ENCODE assay signal across 17 cellular contexts in the genomic region with DNA sequence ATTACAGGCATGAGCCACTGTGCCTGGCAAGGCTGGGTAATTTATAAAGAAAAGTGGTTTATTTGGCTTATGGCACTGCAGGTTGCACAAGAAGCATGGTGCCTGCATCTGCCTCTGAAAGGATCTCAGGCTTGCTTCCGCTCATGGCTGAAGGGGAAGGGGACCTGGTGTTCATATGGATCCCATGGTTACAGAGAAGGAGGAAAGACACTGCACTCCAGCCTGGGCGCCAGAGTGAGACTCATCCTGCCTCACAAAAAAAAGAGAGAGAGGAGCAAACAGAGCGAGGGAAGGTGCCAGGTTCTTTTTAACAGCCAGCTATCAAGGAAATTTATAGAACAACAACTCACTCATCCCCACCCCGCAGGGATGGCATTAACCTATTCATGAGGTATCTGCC. TPM values are rescaled to one million over a fixed set of nuclear protein-coding genes. Genes with fewer than 3 reads are reported as not detected.
A peak's percentile ranks its signal among the peaks of the same experiment; 100 is the strongest.
DNase-seq lines count a peak whose midpoint lies in the region; ATAC-seq and TF ChIP-seq lines count a peak whose summit lies in the region.
"Had no signal": no experiment of that assay in that cellular context is flagged by ENCODE, and none has a peak within 500 bp of the region (broad histone marks: within the 10 kb centered on the region; RNA-seq: fewer than 3 reads in every experiment).

No MANE protein-coding gene starts in this region.

- no peaks in the 10 kb centered on the region for H3K79me2 ChIP-seq in GM23338 (replicated peaks; ENCODE audit: insufficient read depth)

- no peaks in the 10 kb centered on the region for H4K20me1 ChIP-seq in GM23338 (replicated peaks; ENCODE audit: insufficient read depth)
- H4K20me1 ChIP-seq: BLaER1 treated with 17β-estradiol and CSF1 and Interleukin-3, amounts not matched to agents 10 nM and 100 nM had no signal

- intact Hi-C loops in right lobe of liver (cut with DNase I), result no loop called here

- H3K4me1 ChIP-seq in GM23338 (ENCODE audit: insufficient read depth) (no peaks in the 10 kb centered on the region; the same call in 1 of the 2 replicates), right lobe of liver (no peaks in the 10 kb centered on the region)
- H3K4me1 ChIP-seq: HAP-1 had no signal

- H3K4me1 Mint-ChIP-seq in GM23338, result peaks cover 5% of the 10 kb centered on the region; the same call in 2 of the 3 replicates
- H3K4me1 Mint-ChIP-seq in stimulated activated naive B cell treated with anti-CD40 and anti-IgM and Interleukin-4, amounts not matched to agents 10 μg/mL and 1 μg/mL and 100 μg/mL, for 72 hours, result peaks cover 5 to 11% of the 10 kb centered on the region in 2 donors
- no peaks in the 10 kb centered on the region for H3K4me1 Mint-ChIP-seq in activated CD4-positive, alpha-beta T cell treated with anti-CD3 and anti-CD28 coated beads, Interleukin-2, amount 10 ng/mL, durations not matched to agents 7 days and 5 days

- no peak overlapping the region for H3K4me3 ChIP-seq in GM23338
- H3K4me3 ChIP-seq in right lobe of liver, result no peak overlapping the region
- H3K4me3 ChIP-seq: BLaER1 treated with 17β-estradiol and CSF1 and Interleukin-3, amounts not matched to agents 10 nM and 100 nM; GM12878; HAP-1; K562 had no signal

- ATAC-seq in GM23338, result peak; percentile 61
- no peak for ATAC-seq in stimulated activated naive B cell treated with anti-CD40 and anti-IgM and Interleukin-4, amounts not matched to agents 10 μg/mL and 1 μg/mL and 100 μg/mL, for 72 hours (replicated peaks)
- no peak for ATAC-seq in right lobe of liver
- ATAC-seq in HG02870 (IDR thresholded peaks at IDR 0.05; ENCODE audit: unreplicated experiment), result no peak
- ATAC-seq: CD8-positive, alpha-beta T cell; GM12878; K562 had no signal

- H3K36me3 ChIP-seq in GM23338 (ENCODE audit: insufficient read depth) (no peaks in the 10 kb centered on the region), right lobe of liver (no peaks in the 10 kb centered on the region)
- H3K36me3 ChIP-seq: BLaER1 treated with 17β-estradiol and CSF1 and Interleukin-3, amounts not matched to agents 10 nM and 100 nM; HAP-1 had no signal

- H3K36me3 Mint-ChIP-seq in GM23338 (ENCODE audit: low read depth), result no peaks in the 10 kb centered on the region
- peaks cover 0 to 4% of the 10 kb centered on the region in 2 donors for H3K36me3 Mint-ChIP-seq in stimulated activated naive B cell treated with anti-CD40 and anti-IgM and Interleukin-4, amounts not matched to agents 10 μg/mL and 1 μg/mL and 100 μg/mL, for 72 hours
- H3K36me3 Mint-ChIP-seq in activated CD4-positive, alpha-beta T cell treated with anti-CD3 and anti-CD28 coated beads, Interleukin-2, amount 10 ng/mL, durations not matched to agents 7 days and 5 days (ENCODE audit: low read depth), result no peaks in the 10 kb centered on the region
- H3K36me3 Mint-ChIP-seq: CD8-positive, alpha-beta T cell had no signal

- TF ChIP-seq CTCF in GM23338 (conservative IDR thresholded peaks at IDR 0.05; ENCODE audit: low read depth in 2 of 2) (no peak), right lobe of liver (IDR thresholded peaks at IDR 0.05) (no peak)

- H3K27ac ChIP-seq in GM23338 (ENCODE audit: low read depth), result 0 out of 2 replicates have a peak overlapping the region, but pooled peaks have one; percentile 17
- no peak overlapping the region for H3K27ac ChIP-seq in right lobe of liver
- H3K27ac ChIP-seq: BLaER1 treated with 17β-estradiol and CSF1 and Interleukin-3, amounts not matched to agents 10 nM and 100 nM; HL-60 had no signal

- DNase-seq in GM23338 (ENCODE audit: low spot score) (peak; percentile 27), MV-4-11 (lab: John Stamatoyannopoulos, UW) (peak; percentile 20), left kidney (ENCODE audit: low read depth, low spot score) (peak; percentile 33), right lobe of liver (no peak)
- DNase-seq in stimulated activated naive B cell treated with anti-CD40 and anti-IgM and Interleukin-4, amounts not matched to agents 10 μg/mL and 1 μg/mL and 100 μg/mL, for 72 hours, result no peak
- no peak for DNase-seq in activated CD4-positive, alpha-beta T cell treated with anti-CD3 and anti-CD28 coated beads, Interleukin-2, amount 10 ng/mL, durations not matched to agents 7 days and 5 days
- DNase-seq: Calu3; CD8-positive, alpha-beta T cell; DMS79 treated with DMSO at 0.1 percent for 48 hours; IMR-90 had no signal

- H3K27me3 Mint-ChIP-seq in GM23338 (ENCODE audit: insufficient read depth, low read depth, poor library complexity), result peaks cover 2% of the 10 kb centered on the region
- H3K27me3 Mint-ChIP-seq in stimulated activated naive B cell treated with anti-CD40 and anti-IgM and Interleukin-4, amounts not matched to agents 10 μg/mL and 1 μg/mL and 100 μg/mL, for 72 hours, result no peaks in the 10 kb centered on the region
- H3K27me3 Mint-ChIP-seq in activated CD4-positive, alpha-beta T cell treated with anti-CD3 and anti-CD28 coated beads, Interleukin-2, amount 10 ng/mL, durations not matched to agents 7 days and 5 days, result no peaks in the 10 kb centered on the region
- H3K27me3 Mint-ChIP-seq: B cell had no signal

- H3K27ac Mint-ChIP-seq in GM23338, result peak overlapping the region; percentile 68
- H3K27ac Mint-ChIP-seq in stimulated activated naive B cell treated with anti-CD40 and anti-IgM and Interleukin-4, amounts not matched to agents 10 μg/mL and 1 μg/mL and 100 μg/mL, for 72 hours, result peak overlapping the region; percentile 22
- H3K27ac Mint-ChIP-seq in activated CD4-positive, alpha-beta T cell treated with anti-CD3 and anti-CD28 coated beads, Interleukin-2, amount 10 ng/mL, durations not matched to agents 7 days and 5 days, result no peak overlapping the region
- H3K27ac Mint-ChIP-seq: B cell; CD8-positive, alpha-beta T cell had no signal

- no peaks in the 10 kb centered on the region for H3K9me3 ChIP-seq in right lobe of liver
- H3K9me3 ChIP-seq: BLaER1 treated with 17β-estradiol and CSF1 and Interleukin-3, amounts not matched to agents 10 nM and 100 nM; HAP-1 had no signal

- WGBS in right lobe of liver (ENCODE audit: insufficient coverage, low coverage, low lambda C conversion rate, missing lambda C conversion rate), result 97% methylated on average over 4 of the region's 4 CpGs

- H3K4me2 ChIP-seq in GM23338, result no peak overlapping the region
- H3K4me2 ChIP-seq: BLaER1 treated with 17β-estradiol and CSF1 and Interleukin-3, amounts not matched to agents 10 nM and 100 nM had no signal

- no peaks in the 10 kb centered on the region; the same call in 1 of the 3 replicates for H3K9me3 Mint-ChIP-seq in GM23338
- peaks cover 0 to 1% of the 10 kb centered on the region in 2 donors for H3K9me3 Mint-ChIP-seq in stimulated activated naive B cell treated with anti-CD40 and anti-IgM and Interleukin-4, amounts not matched to agents 10 μg/mL and 1 μg/mL and 100 μg/mL, for 72 hours
- no peaks in the 10 kb centered on the region for H3K9me3 Mint-ChIP-seq in activated CD4-positive, alpha-beta T cell treated with anti-CD3 and anti-CD28 coated beads, Interleukin-2, amount 10 ng/mL, durations not matched to agents 7 days and 5 days
- H3K9me3 Mint-ChIP-seq: CD8-positive, alpha-beta T cell had no signal

- CTCF ChIA-PET in activated CD4-positive, alpha-beta T cell treated with anti-CD3 and anti-CD28 coated beads, Interleukin-2, amount 10 ng/mL, durations not matched to agents 7 days and 5 days (lab: Charles Lee), result no interaction called here

- H3K9me2 ChIP-seq in GM23338 (ENCODE audit: insufficient read depth), result no peaks in the 10 kb centered on the region

- no peaks in the 10 kb centered on the region for H3F3A ChIP-seq in GM23338 (replicated peaks; ENCODE audit: low read depth)

- POLR2A ChIA-PET in activated CD4-positive, alpha-beta T cell treated with anti-CD3 and anti-CD28 coated beads, Interleukin-2, amount 10 ng/mL, durations not matched to agents 7 days and 5 days (lab: Charles Lee), result no interaction called here

- H2AFZ ChIP-seq in GM23338, result no peak overlapping the region

- no peak for TF ChIP-seq POLR2A in right lobe of liver (IDR thresholded peaks at IDR 0.05)

- H3K27me3 ChIP-seq in GM23338 (ENCODE audit: insufficient read depth), result no peaks in the 10 kb centered on the region
- H3K27me3 ChIP-seq in right lobe of liver, result no peaks in the 10 kb centered on the region
- H3K27me3 ChIP-seq: BLaER1 treated with 17β-estradiol and CSF1 and Interleukin-3, amounts not matched to agents 10 nM and 100 nM had no signal

- no peak overlapping the region for H3K4me3 Mint-ChIP-seq in GM23338
- no peak overlapping the region for H3K4me3 Mint-ChIP-seq in stimulated activated naive B cell treated with anti-CD40 and anti-IgM and Interleukin-4, amounts not matched to agents 10 μg/mL and 1 μg/mL and 100 μg/mL, for 72 hours
- no peak overlapping the region for H3K4me3 Mint-ChIP-seq in activated CD4-positive, alpha-beta T cell treated with anti-CD3 and anti-CD28 coated beads, Interleukin-2, amount 10 ng/mL, durations not matched to agents 7 days and 5 days
- H3K4me3 Mint-ChIP-seq: B cell; CD8-positive, alpha-beta T cell had no signal

TF ChIP-seq in GM23338, 12 proteins besides CTCF, POLR2A, EP300 and RAD21 (continues in another document):
- TF ChIP-seq EZH2 (IDR thresholded peaks at IDR 0.05; ENCODE audit: low read depth, unreplicated experiment) (no peak), JUNB (IDR thresholded peaks at IDR 0.05; ENCODE audit: unreplicated experiment) (no peak), EZH2phosphoT487 (IDR thresholded peaks at IDR 0.05; ENCODE audit: unreplicated experiment) (no peak), ZNF331 (CRISPR knock-in tag; IDR thresholded peaks at IDR 0.05; ENCODE audit: low read depth) (no peak), POLR2AphosphoS5 (IDR thresholded peaks at IDR 0.05; ENCODE audit: low read depth) (no peak)

RNA-seq across cellular contexts. Expression of gene HIP1, which starts 36.2 kb away (rescaled TPM):
- 59.8 and 80.8 TPM in 2 replicates for total RNA-seq in GM23338 (2014; rRNA removed; shearing (Covaris generic))
- polyA plus RNA-seq in GM23338 (2016; fragmentation: Nextera tagmentation; extraction: Ambion mirVana), result 23.2 and 24.9 TPM in 2 replicates
- 10 to 100 TPM; 17.6 to 23.0 (median 18.8) TPM for total RNA-seq in right lobe of liver
- total RNA-seq in activated CD4-positive, alpha-beta T cell treated with anti-CD3 and anti-CD28 coated beads, Interleukin-2, amount 10 ng/mL, durations not matched to agents 7 days and 5 days, result 1 to 10 TPM; 2.2 to 2.8 TPM

Comparison
In these comparisons a context has a peak if more than half of its experiments do, and no peak if none do; other contexts are left out.
1. DNase-seq: peak in GM23338 (single experiment), MV-4-11 (single experiment) and left kidney (single experiment); none in stimulated activated naive B cell treated with anti-CD40 and anti-IgM and Interleukin-4, amounts not matched to agents 10 μg/mL and 1 μg/mL and 100 μg/mL, for 72 hours (single experiment), right lobe of liver (0 of 3) and activated CD4-positive, alpha-beta T cell treated with anti-CD3 and anti-CD28 coated beads, Interleukin-2, amount 10 ng/mL, durations not matched to agents 7 days and 5 days (single experiment).
2. RNA of gene HIP1, which starts 36.2 kb away (total RNA-seq): 59.8 to 80.8 TPM in GM23338 and 17.6 to 23.0 TPM in right lobe of liver; 2.2 to 2.8 TPM in activated CD4-positive, alpha-beta T cell treated with anti-CD3 and anti-CD28 coated beads, Interleukin-2, amount 10 ng/mL, durations not matched to agents 7 days and 5 days; every median in the first group is over 4 times any median in the second.